ENCODE assay signal across 28 cellular contexts in the genomic region with DNA sequence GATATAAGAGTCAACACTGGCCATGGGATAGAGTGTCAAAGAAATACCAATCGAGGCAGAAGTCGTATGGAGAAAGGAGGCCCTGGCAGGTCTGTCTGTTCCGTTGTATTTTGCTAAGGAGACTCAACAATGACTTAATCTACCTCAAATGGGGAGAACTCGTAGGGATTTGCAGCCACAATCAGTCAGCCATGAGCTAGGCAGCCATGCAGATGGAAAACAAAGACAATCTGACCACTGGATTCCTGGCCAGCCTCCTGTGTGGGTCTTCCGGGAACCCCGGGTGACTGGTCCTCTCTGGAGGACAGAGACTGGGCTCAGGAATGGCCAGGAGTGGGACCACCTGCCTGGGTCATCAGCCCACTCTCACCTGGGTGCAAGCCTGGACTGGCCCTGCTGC.
"Had no signal": no experiment of that assay in that cellular context is flagged by ENCODE, and none has a peak within 500 bp of the region (broad histone marks: within the 10 kb centered on the region; RNA-seq: fewer than 3 reads in every experiment).

No MANE protein-coding gene starts in this region.

- ATAC-seq: activated CD4-positive, alpha-beta T cell treated with anti-CD3 and anti-CD28 coated beads for 36 hours; activated CD8-positive, alpha-beta memory T cell treated with anti-CD3 and anti-CD28 coated beads, Interleukin-2, amount 10 ng/mL, durations not matched to agents 7 days and 5 days; activated CD8-positive, alpha-beta T cell treated with anti-CD3 and anti-CD28 coated beads, Interleukin-2, amount 10 ng/mL, durations not matched to agents 7 days and 5 days; activated naive CD8-positive, alpha-beta T cell treated with anti-CD3 and anti-CD28 coated beads, Interleukin-2, amount 50 U/mL, for 24 hours; gastroesophageal sphincter had no signal

- H3K4me1 ChIP-seq: adrenal gland, breast epithelium, colonic mucosa, esophagus squamous epithelium, gastroesophageal sphincter had no signal

- H3K4me3 ChIP-seq: adrenal gland, breast epithelium, cardiac muscle cell, colonic mucosa, esophagus squamous epithelium, gastroesophageal sphincter had no signal

- H3K27ac ChIP-seq: adrenal gland, breast epithelium, cardiac muscle cell, colonic mucosa, epithelial cell of prostate, esophagus squamous epithelium, gastroesophageal sphincter had no signal

- H3K9me3 ChIP-seq: adrenal gland, breast epithelium, colonic mucosa, esophagus squamous epithelium, gastroesophageal sphincter had no signal

- DNase-seq: activated CD4-positive, alpha-beta memory T cell treated with anti-CD3 and anti-CD28 coated beads for 36 hours; activated CD4-positive, alpha-beta T cell treated with anti-CD3 and anti-CD28 coated beads for 36 hours; activated CD4-positive, alpha-beta T cell treated with anti-CD3 and anti-CD28 coated beads, Interleukin-2, amount 10 ng/mL, durations not matched to agents 24 days and 14 days; activated CD4-positive, CD25-positive, alpha-beta regulatory T cell; activated CD4-positive, CD25-positive, alpha-beta regulatory T cell treated with anti-CD3 and anti-CD28 coated beads, Interleukin-2, amount 50 U/mL, for 72 hours; activated CD8-positive, alpha-beta memory T cell treated with anti-CD3 and anti-CD28 coated beads, Interleukin-2, amount 10 ng/mL, durations not matched to agents 7 days and 5 days; activated CD8-positive, alpha-beta memory T cell treated with anti-CD3 and anti-CD28 coated beads, Interleukin-2, amount 50 U/mL, for 4 hours; activated CD8-positive, alpha-beta T cell treated with anti-CD3 and anti-CD28 coated beads, Interleukin-2, amount 10 ng/mL, durations not matched to agents 7 days and 5 days; activated effector memory CD4-positive, alpha-beta T cell treated with anti-CD3 and anti-CD28 coated beads, Interleukin-2, amount 50 U/mL, for 16 hours; activated naive CD4-positive, alpha-beta T cell treated with anti-CD3 and anti-CD28 coated beads for 36 hours; activated naive CD8-positive, alpha-beta T cell treated with anti-CD3 and anti-CD28 coated beads for 36 hours; activated naive CD8-positive, alpha-beta T cell treated with anti-CD3 and anti-CD28 coated beads, Interleukin-2, amount 50 U/mL, for 24 hours; activated T-cell treated with anti-CD3 and anti-CD28 coated beads, Interleukin-2, amount 50 U/mL, for 1 hour; activated T-cell treated with anti-CD3 and anti-CD28 coated beads, Interleukin-2, amount 50 U/mL, for 48 hours; adrenal gland; amygdala; aorta; central memory CD4-positive, alpha-beta T cell; cerebellar nuclear complex; colonic mucosa; effector CD8-positive, alpha-beta T cell; esophagus squamous epithelium; foreskin melanocyte; T-helper 2 cell had no signal

- H3K36me3 ChIP-seq: adrenal gland, breast epithelium, cardiac muscle cell, colonic mucosa, esophagus squamous epithelium, gastroesophageal sphincter had no signal

- H3K27me3 ChIP-seq: adrenal gland, breast epithelium, cardiac muscle cell, colonic mucosa, esophagus squamous epithelium, gastroesophageal sphincter had no signal
